ENCODE assay signal across 8 cellular contexts in the genomic region with DNA sequence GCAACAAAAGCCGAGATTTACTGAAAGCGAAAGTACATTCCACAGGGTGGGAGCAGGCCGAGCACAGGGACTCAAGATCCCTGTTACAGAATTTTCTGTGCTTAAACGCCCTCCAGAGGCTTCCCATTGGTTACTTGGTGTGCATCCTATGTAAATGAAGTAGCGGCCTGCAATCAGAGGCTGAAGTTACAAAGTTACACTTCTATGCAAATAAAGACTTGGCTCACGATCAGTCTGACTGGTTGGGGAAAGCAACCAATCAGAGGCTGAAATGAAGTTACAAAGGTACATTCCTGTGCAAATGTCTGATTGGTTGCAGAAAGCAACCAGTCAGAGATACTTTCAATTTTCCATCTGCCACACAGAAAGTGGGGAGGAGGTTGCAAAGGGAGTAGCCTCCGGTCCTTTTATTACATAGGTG. TPM values are rescaled to one million over a fixed set of nuclear protein-coding genes. Genes with fewer than 3 reads are reported as not detected.
DNase-seq lines count a peak whose midpoint lies in the region; ATAC-seq and TF ChIP-seq lines count a peak whose summit lies in the region.

No MANE protein-coding gene starts in this region.

- H3K27me3 ChIP-seq in neuronal stem cell (ENCODE audit: control insufficient read depth in 3 of 3, insufficient read depth in 3 of 3, low read depth in 1 of 3, low read length in 3 of 3): no peaks in the 10 kb centered on the region

- no peaks in the 10 kb centered on the region for H3K9me3 Mint-ChIP-seq in activated T-cell treated with anti-CD3 and anti-CD28 coated beads, Interleukin-2, amount 50 U/mL, for 24 hours
- no peaks in the 10 kb centered on the region for H3K9me3 Mint-ChIP-seq in stimulated activated effector memory CD8-positive, alpha-beta T cell treated with anti-CD3 and anti-CD28 coated beads, Interleukin-12 subunit alpha, Interleukin-12 subunit beta, amount 100 ng/mL, for 72 hours

- H3K4me2 ChIP-seq in neuronal stem cell (ENCODE audit: insufficient read depth, low read length, poor library complexity, severe bottlenecking): no peak overlapping the region

- H2BK12ac ChIP-seq in neuronal stem cell (ENCODE audit: low read length): no peak overlapping the region

- H2BK120ac ChIP-seq in neuronal stem cell (ENCODE audit: low read depth, low read length): no peak overlapping the region

- no peak overlapping the region for H3K18ac ChIP-seq in neuronal stem cell (ENCODE audit: low read length)

- DNase-seq in activated T-cell treated with anti-CD3 and anti-CD28 coated beads, Interleukin-2, amount 50 U/mL, for 24 hours: no peak
- DNase-seq in activated T-cell treated with anti-CD3 and anti-CD28 coated beads for 4 hours: no peak
- peak; percentile 99 for DNase-seq in T1000 (lab: John Stamatoyannopoulos, UW)
- DNase-seq in fibroblast of villous mesenchyme (ENCODE audit: low read depth): peak; percentile 97
- peak; percentile 37 for DNase-seq in neuronal stem cell (ENCODE audit: low spot score)
- no peak for DNase-seq in activated CD4-positive, alpha-beta T cell treated with anti-CD3 and anti-CD28 coated beads for 48 hours
- no peak for DNase-seq in stimulated activated effector memory CD8-positive, alpha-beta T cell treated with anti-CD3 and anti-CD28 coated beads, Interleukin-12 subunit alpha, Interleukin-12 subunit beta, amount 100 ng/mL, for 72 hours (ENCODE audit: low spot score in 2 of 2)
- no peak for DNase-seq in NCI-H526 treated with DMSO at 0.1 percent for 48 hours (lab: John Stamatoyannopoulos, UW)

- H3K4me1 ChIP-seq in neuronal stem cell (ENCODE audit: control insufficient read depth in 2 of 2, insufficient read depth in 1 of 2, low read depth in 1 of 2, low read length in 2 of 2): peaks cover 5 to 7% of the 10 kb centered on the region in 2 donors

- H3K14ac ChIP-seq in neuronal stem cell (ENCODE audit: low read length): no peak overlapping the region

- TF ChIP-seq CTCF in fibroblast of villous mesenchyme (IDR thresholded peaks at IDR 0.05; ENCODE audit: insufficient read depth, low read depth, low read length): peak; percentile 1

- peaks cover 4 to 6% of the 10 kb centered on the region in 2 donors for H3K9me3 ChIP-seq in neuronal stem cell (replicated peaks in 1 of 2; ENCODE audit: control insufficient read depth in 2 of 2, insufficient read depth in 1 of 2, low read depth in 1 of 2, low read length in 2 of 2)

- no peak overlapping the region for H2AK5ac ChIP-seq in neuronal stem cell (ENCODE audit: low read depth, low read length)

- no peak overlapping the region for H3K9ac ChIP-seq in neuronal stem cell (ENCODE audit: low read depth, low read length, poor library complexity)

- H3K79me1 ChIP-seq in neuronal stem cell (ENCODE audit: low read depth, low read length): peaks cover 3% of the 10 kb centered on the region

- no peak overlapping the region for H3K4ac ChIP-seq in neuronal stem cell (ENCODE audit: low read length)

- no peak overlapping the region for H4K8ac ChIP-seq in neuronal stem cell (ENCODE audit: low read depth, low read length)

- H2BK5ac ChIP-seq in neuronal stem cell (ENCODE audit: low read length): no peak overlapping the region

- no CpG with 5 or more reads among the region's 7 CpGs for WGBS in neuronal stem cell (ENCODE audit: extremely low coverage in 2 of 2, insufficient read length in 2 of 2, insufficient replicate concordance in 1 of 2), 2 donors

- no peaks in the 10 kb centered on the region for H3K4me1 Mint-ChIP-seq in activated T-cell treated with anti-CD3 and anti-CD28 coated beads, Interleukin-2, amount 50 U/mL, for 24 hours (ENCODE audit: low read depth)
- H3K4me1 Mint-ChIP-seq in stimulated activated effector memory CD8-positive, alpha-beta T cell treated with anti-CD3 and anti-CD28 coated beads, Interleukin-12 subunit alpha, Interleukin-12 subunit beta, amount 100 ng/mL, for 72 hours: no peaks in the 10 kb centered on the region

- no peak overlapping the region for H3K27ac Mint-ChIP-seq in activated T-cell treated with anti-CD3 and anti-CD28 coated beads, Interleukin-2, amount 50 U/mL, for 24 hours
- H3K27ac Mint-ChIP-seq in stimulated activated effector memory CD8-positive, alpha-beta T cell treated with anti-CD3 and anti-CD28 coated beads, Interleukin-12 subunit alpha, Interleukin-12 subunit beta, amount 100 ng/mL, for 72 hours: no peak overlapping the region

- H3K27ac ChIP-seq in neuronal stem cell (replicated peaks; ENCODE audit: low read length): no peak overlapping the region

- no peak overlapping the region for H2BK15ac ChIP-seq in neuronal stem cell (ENCODE audit: low read length)

- no peak overlapping the region for H4K91ac ChIP-seq in neuronal stem cell (ENCODE audit: low read depth, low read length, poor library complexity)

- H3K23ac ChIP-seq in neuronal stem cell (ENCODE audit: low read depth, low read length, poor library complexity): no peak overlapping the region

- H3K27me3 Mint-ChIP-seq in activated T-cell treated with anti-CD3 and anti-CD28 coated beads, Interleukin-2, amount 50 U/mL, for 24 hours: no peaks in the 10 kb centered on the region

- H3K4me3 ChIP-seq in fibroblast of villous mesenchyme (ENCODE audit: low read depth, low read length) (peak overlapping the region; percentile 70), neuronal stem cell (ENCODE audit: low read length in 2 of 2) (peak overlapping the region in 1 of 2 donors; percentile 23)

- peaks cover 0 to 3% of the 10 kb centered on the region in 2 donors for H3K36me3 ChIP-seq in neuronal stem cell (replicated peaks in 1 of 2; ENCODE audit: control insufficient read depth in 2 of 2, insufficient read depth in 2 of 2, low read length in 2 of 2)

- peak overlapping the region; percentile 75 for H2AFZ ChIP-seq in neuronal stem cell (ENCODE audit: low read length)

- H3K36me3 Mint-ChIP-seq in activated T-cell treated with anti-CD3 and anti-CD28 coated beads, Interleukin-2, amount 50 U/mL, for 24 hours (ENCODE audit: low read depth): no peaks in the 10 kb centered on the region
- no peaks in the 10 kb centered on the region for H3K36me3 Mint-ChIP-seq in stimulated activated effector memory CD8-positive, alpha-beta T cell treated with anti-CD3 and anti-CD28 coated beads, Interleukin-12 subunit alpha, Interleukin-12 subunit beta, amount 100 ng/mL, for 72 hours

- no peak for ATAC-seq in stimulated activated effector memory CD8-positive, alpha-beta T cell treated with anti-CD3 and anti-CD28 coated beads, Interleukin-12 subunit alpha, Interleukin-12 subunit beta, amount 100 ng/mL, for 72 hours

- H3K4me3 Mint-ChIP-seq in activated T-cell treated with anti-CD3 and anti-CD28 coated beads, Interleukin-2, amount 50 U/mL, for 24 hours: peak overlapping the region; percentile 21
- H3K4me3 Mint-ChIP-seq in stimulated activated effector memory CD8-positive, alpha-beta T cell treated with anti-CD3 and anti-CD28 coated beads, Interleukin-12 subunit alpha, Interleukin-12 subunit beta, amount 100 ng/mL, for 72 hours: no peak overlapping the region

RNA-seq across cellular contexts. Expression of a gene that starts 4.1 kb away (rescaled TPM):
- total RNA-seq in fibroblast of villous mesenchyme: 0.97 and 1.3 TPM in 2 replicates
- polyA plus RNA-seq in neuronal stem cell (2013, experiment 1 of 2): 29.0 TPM
- 30.5 TPM for polyA plus RNA-seq in neuronal stem cell (2013, experiment 2 of 2)

RNA-seq across cellular contexts. Expression of a gene that starts 12.6 kb away (rescaled TPM):
- 13.8 and 14.2 TPM in 2 replicates for total RNA-seq in fibroblast of villous mesenchyme
- 20.9 TPM for polyA plus RNA-seq in neuronal stem cell (2013, experiment 1 of 2)
- 19.5 TPM for polyA plus RNA-seq in neuronal stem cell (2013, experiment 2 of 2)

RNA-seq across cellular contexts. Expression of a gene that starts 40.8 kb away (rescaled TPM):
- total RNA-seq in fibroblast of villous mesenchyme: not detected in 2 replicates
- polyA plus RNA-seq in neuronal stem cell (2013, experiment 1 of 2): not detected
- not detected for polyA plus RNA-seq in neuronal stem cell (2013, experiment 2 of 2)

Comparison
In these comparisons a context has a peak if more than half of its experiments do, and no peak if none do; other contexts are left out.
1. DNase-seq: peak in T1000 (single experiment), fibroblast of villous mesenchyme (single experiment) and neuronal stem cell (single experiment); none in activated T-cell treated with anti-CD3 and anti-CD28 coated beads, Interleukin-2, amount 50 U/mL, for 24 hours (single experiment), activated T-cell treated with anti-CD3 and anti-CD28 coated beads for 4 hours (single experiment), activated CD4-positive, alpha-beta T cell treated with anti-CD3 and anti-CD28 coated beads for 48 hours (single experiment), stimulated activated effector memory CD8-positive, alpha-beta T cell treated with anti-CD3 and anti-CD28 coated beads, Interleukin-12 subunit alpha, Interleukin-12 subunit beta, amount 100 ng/mL, for 72 hours (0 of 2) and NCI-H526 treated with DMSO at 0.1 percent for 48 hours (single experiment).